In the genomic region with DNA sequence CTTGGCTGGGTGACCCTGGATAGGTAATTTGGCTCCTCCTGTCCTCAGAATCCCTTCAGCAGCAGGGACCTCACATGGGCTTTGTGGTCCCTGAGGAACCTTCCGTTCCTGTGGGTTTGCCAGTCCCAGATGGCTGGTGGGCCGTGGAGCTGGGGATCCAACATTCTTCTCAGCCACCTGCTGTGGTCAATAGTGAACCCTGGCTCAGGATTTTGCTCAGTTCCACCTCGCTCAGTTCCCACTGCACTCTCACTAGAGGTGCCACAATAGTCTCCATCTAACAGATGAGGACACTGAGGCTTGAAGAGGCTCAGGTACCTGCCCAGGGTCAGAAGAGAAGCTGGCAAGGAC, we compare ENCODE assay signal across 20 cellular contexts.
"Had no signal": no experiment of that assay in that cellular context is flagged by ENCODE, and none has a peak within 500 bp of the region (broad histone marks: within the 10 kb centered on the region; RNA-seq: fewer than 3 reads in every experiment).

No MANE protein-coding gene starts in this region.

- ATAC-seq: activated naive CD8-positive, alpha-beta T cell treated with anti-CD3 and anti-CD28 coated beads, Interleukin-2, amount 50 U/mL, for 24 hours; activated T-helper 17 cell treated with anti-CD3 and anti-CD28 coated beads, Interleukin-2, amount 50 U/mL, for 72 hours; left cardiac atrium; naive thymus-derived CD4-positive, alpha-beta T cell had no signal

- DNase-seq: activated CD4-positive, alpha-beta T cell treated with anti-CD3 and anti-CD28 coated beads for 1 hour; activated CD4-positive, alpha-beta T cell treated with anti-CD3 and anti-CD28 coated beads, Interleukin-2, amount 50 U/mL, for 48 hours; activated naive CD4-positive, alpha-beta T cell treated with anti-CD3 and anti-CD28 coated beads for 36 hours; activated naive CD8-positive, alpha-beta T cell treated with anti-CD3 and anti-CD28 coated beads, Interleukin-2, amount 50 U/mL, for 24 hours; effector memory CD4-positive, alpha-beta T cell; foreskin melanocyte; immature natural killer cell; left cardiac atrium; naive thymus-derived CD4-positive, alpha-beta T cell; pancreas; sigmoid colon; stimulated activated CD4-positive, alpha-beta T cell treated with anti-CD3 and anti-CD28 coated beads, Interleukin-12 subunit alpha, Interleukin-12 subunit beta, amount 100 ng/mL, for 4 hours; stimulated activated CD4-positive, alpha-beta T cell treated with anti-CD3 and anti-CD28 coated beads, Interleukin-2, amount 100 ng/mL, for 24 hours; stomach; T-helper 1 cell; testis had no signal

- H3K27ac ChIP-seq: ascending aorta, pancreas, sigmoid colon, stomach, testis, VCaP had no signal

- H3K27me3 ChIP-seq: ascending aorta, breast epithelium, pancreas, sigmoid colon, stomach, testis had no signal

- H3K4me3 ChIP-seq: ascending aorta, breast epithelium, pancreas, sigmoid colon, stomach, testis had no signal

- H3K9me3 ChIP-seq: ascending aorta, breast epithelium, pancreas, testis had no signal

- H3K36me3 ChIP-seq: breast epithelium, pancreas, sigmoid colon had no signal

- FAIRE-seq: pancreas had no signal

- H3K4me1 ChIP-seq: ascending aorta, breast epithelium, sigmoid colon, testis had no signal
